ENCODE assay signal across 16 cellular contexts in genomic region chr2:95273911-95274290, GRCh38. TPM values are rescaled to one million over a fixed set of nuclear protein-coding genes. Genes with fewer than 3 reads are reported as not detected.
DNase-seq lines count a peak whose midpoint lies in the region; ATAC-seq and TF ChIP-seq lines count a peak whose summit lies in the region.
"Had no signal": no experiment of that assay in that cellular context is flagged by ENCODE, and none has a peak within 500 bp of the region (broad histone marks: within the 10 kb centered on the region; RNA-seq: fewer than 3 reads in every experiment).

No MANE protein-coding gene starts in this region.

- ATAC-seq in HCT116 (no peak), foreskin keratinocyte (no peak)
- ATAC-seq: stimulated activated naive CD8-positive, alpha-beta T cell treated with anti-CD3 and anti-CD28 coated beads, Interleukin-15, amount 100 ng/mL, for 72 hours had no signal

- H3K79me2 ChIP-seq in HCT116 (ENCODE audit: insufficient read depth, low read length), result no peaks in the 10 kb centered on the region
- peaks cover 7% of the 10 kb centered on the region for H3K79me2 ChIP-seq in trophoblast cell (ENCODE audit: control insufficient read depth, insufficient read depth, low read length, poor library complexity)
- H3K79me2 ChIP-seq in OCI-LY7 (ENCODE audit: insufficient read depth, low read depth, low read length), result no peaks in the 10 kb centered on the region
- H3K79me2 ChIP-seq: hepatocyte had no signal

- no peak; the same call in 1 of the 2 replicates for TF ChIP-seq CTCF in 22Rv1 (IDR thresholded peaks at IDR 0.05)
- TF ChIP-seq CTCF in HCT116 (IDR thresholded peaks at IDR 0.05 in 2 of 3, conservative IDR thresholded peaks at IDR 0.05 in 1 of 3; ENCODE audit: borderline replicate concordance in 1 of 3, insufficient read depth in 1 of 3, low read depth in 2 of 3, low read length in 2 of 3), result no peak
- peak; percentile 13 for TF ChIP-seq CTCF in foreskin keratinocyte (conservative IDR thresholded peaks at IDR 0.05)
- TF ChIP-seq CTCF in OCI-LY7 (conservative IDR thresholded peaks at IDR 0.05; ENCODE audit: low read length), result no peak

- peaks cover 33 to 61% of the 10 kb centered on the region in 2 experiments for H3K4me1 ChIP-seq in HCT116 (ENCODE audit: control insufficient read depth in 1 of 2, insufficient read depth in 2 of 2, low read length in 2 of 2)
- H3K4me1 ChIP-seq in foreskin keratinocyte, result peaks cover 15% of the 10 kb centered on the region
- H3K4me1 ChIP-seq in trophoblast cell (ENCODE audit: control insufficient read depth in 1 of 2, insufficient read depth in 2 of 2, low read length in 2 of 2), result peaks cover 34 to 40% of the 10 kb centered on the region in 2 experiments
- no peaks in the 10 kb centered on the region for H3K4me1 ChIP-seq in OCI-LY7 (ENCODE audit: insufficient read depth, low read length, poor library complexity, severe bottlenecking)
- H3K4me1 ChIP-seq: right atrium auricular region, SJCRH30 had no signal

- POLR2A ChIA-PET in HCT116 (lab: Charles Lee) (no interaction called here), OCI-LY7 (lab: Charles Lee) (no interaction called here)

- no peaks in the 10 kb centered on the region for H3K36me3 ChIP-seq in HCT116 (ENCODE audit: control insufficient read depth in 1 of 2, insufficient read depth in 2 of 2, low read length in 2 of 2)
- no peaks in the 10 kb centered on the region for H3K36me3 ChIP-seq in trophoblast cell (ENCODE audit: control insufficient read depth in 1 of 2, insufficient read depth in 2 of 2, low read length in 2 of 2)
- no peaks in the 10 kb centered on the region for H3K36me3 ChIP-seq in OCI-LY7 (ENCODE audit: insufficient read depth, low read length)
- H3K36me3 ChIP-seq: right atrium auricular region, SJCRH30, vagina had no signal

- no peak overlapping the region for H3K23ac ChIP-seq in trophoblast cell (ENCODE audit: low read length)

- TF ChIP-seq RAD21 in HCT116 (IDR thresholded peaks at IDR 0.05; ENCODE audit: low read depth), result no peak

- H3K27ac ChIP-seq in 22Rv1, result peak overlapping the region; percentile 92
- peak overlapping the region; percentile 76; the same call in 1 of the 2 replicates for H3K27ac ChIP-seq in HCT116 (ENCODE audit: low read depth, low read length)
- peak overlapping the region; percentile 57 for H3K27ac ChIP-seq in foreskin keratinocyte
- peak overlapping the region; percentile 25 for H3K27ac ChIP-seq in trophoblast cell (ENCODE audit: low read depth, low read length)
- H3K27ac ChIP-seq in OCI-LY7 (ENCODE audit: low read depth, low read length, poor library complexity, severe bottlenecking), result no peak overlapping the region
- H3K27ac ChIP-seq: hepatocyte, right atrium auricular region, SJCRH30 had no signal

- TF ChIP-seq POLR2A in HCT116 (IDR thresholded peaks at IDR 0.05; ENCODE audit: borderline replicate concordance, extremely low read depth, insufficient read depth, insufficient read length), result no peak

- H3K9ac ChIP-seq in HCT116 (ENCODE audit: low read length), result peak overlapping the region; percentile 38
- H3K9ac ChIP-seq in trophoblast cell (ENCODE audit: low read length), result no peak overlapping the region

- no CpG with 5 or more reads among the region's 4 CpGs for WGBS in trophoblast cell (ENCODE audit: extremely low coverage, insufficient coverage, insufficient read length)

- peak overlapping the region; percentile 26 for H2AFZ ChIP-seq in HCT116 (ENCODE audit: low read depth, low read length, poor library complexity, severe bottlenecking)
- H2AFZ ChIP-seq in trophoblast cell (ENCODE audit: insufficient read depth, low read length, poor library complexity), result no peak overlapping the region
- H2AFZ ChIP-seq in OCI-LY7 (ENCODE audit: low read length), result no peak overlapping the region
- H2AFZ ChIP-seq: hepatocyte had no signal

- RAD21 ChIA-PET in HCT116 (lab: Charles Lee; ENCODE audit: low non-redundant PET in 1 of 2, low total read pairs in 2 of 2, uncharacterized antibody in 2 of 2, unreplicated experiment in 2 of 2), result no interaction called here

- H3K18ac ChIP-seq in trophoblast cell (ENCODE audit: low read length), result peak overlapping the region; percentile 73

- no peaks in the 10 kb centered on the region for H4K20me1 ChIP-seq in HCT116 (ENCODE audit: insufficient read depth)
- H4K20me1 ChIP-seq in OCI-LY7 (ENCODE audit: insufficient read depth, low read length), result no peaks in the 10 kb centered on the region

- BruUV-seq in HCT116 (replicated peaks; lab: Mats Ljungman, UMichigan) (no TSS peak), OCI-LY7 (replicated peaks; lab: Mats Ljungman, UMichigan) (no TSS peak)

- H3K4me2 ChIP-seq in HCT116 (ENCODE audit: low read length), result peak overlapping the region; percentile 78
- no peak overlapping the region for H3K4me2 ChIP-seq in trophoblast cell (ENCODE audit: low read length)
- H3K4me2 ChIP-seq in OCI-LY7 (ENCODE audit: low read length), result no peak overlapping the region
- H3K4me2 ChIP-seq: hepatocyte had no signal

- H3K9me3 ChIP-seq in HCT116 (ENCODE audit: control insufficient read depth in 1 of 2, insufficient read depth in 1 of 2, low read depth in 1 of 2, low read length in 2 of 2), result no peaks in the 10 kb centered on the region
- no peaks in the 10 kb centered on the region for H3K9me3 ChIP-seq in trophoblast cell (ENCODE audit: insufficient read depth, low read depth, low read length)
- H3K9me3 ChIP-seq in OCI-LY7 (ENCODE audit: low read length), result no peaks in the 10 kb centered on the region
- H3K9me3 ChIP-seq: right atrium auricular region, SJCRH30, vagina had no signal

- DNase-seq in HCT116 (ENCODE audit: low read depth, low spot score) (no peak), foreskin keratinocyte (peak in 1 of 2 donors; percentile 23), trophoblast cell (no peak), NCI-H1105 (lab: John Stamatoyannopoulos, UW) (no peak), OCI-LY7 (ENCODE audit: low spot score) (no peak), SIG-M5 (lab: John Stamatoyannopoulos, UW) (no peak)
- DNase-seq: NCI-H1930; stimulated activated CD4-positive, alpha-beta T cell treated with anti-CD3 and anti-CD28 coated beads, Interleukin-1b, Interleukin-23, amount 100 ng/mL, for 48 hours; stimulated activated naive CD8-positive, alpha-beta T cell treated with anti-CD3 and anti-CD28 coated beads, Interleukin-15, amount 100 ng/mL, for 72 hours; T-helper 2 cell had no signal

- H3K4me3 ChIP-seq in HCT116 (replicated peaks in 1 of 2; ENCODE audit: low read depth in 1 of 2, low read length in 2 of 2), result peak overlapping the region in 1 of 2 experiments; percentile 44; a peak in 2 of 4 replicates
- no peak overlapping the region for H3K4me3 ChIP-seq in trophoblast cell (ENCODE audit: low read depth, low read length)
- no peak overlapping the region for H3K4me3 ChIP-seq in OCI-LY7 (ENCODE audit: low read depth, low read length, poor library complexity, severe bottlenecking)
- H3K4me3 ChIP-seq: hepatocyte, right atrium auricular region, SJCRH30 had no signal

- peak overlapping the region; percentile 62 for H3K14ac ChIP-seq in trophoblast cell (ENCODE audit: low read length)

- H3K27me3 ChIP-seq in HCT116 (ENCODE audit: insufficient read depth, low read length) (no peaks in the 10 kb centered on the region), foreskin keratinocyte (no peaks in the 10 kb centered on the region), trophoblast cell (ENCODE audit: insufficient read depth, low read length) (no peaks in the 10 kb centered on the region)
- H3K27me3 ChIP-seq: hepatocyte, right atrium auricular region, SJCRH30, vagina had no signal

- peak overlapping the region; percentile 53 for H2AK5ac ChIP-seq in trophoblast cell (ENCODE audit: low read length)

- H4K8ac ChIP-seq in trophoblast cell (ENCODE audit: low read depth, low read length), result peak overlapping the region; percentile 70

- intact Hi-C loops in HCT116 (cut with micrococcal nuclease) (no loop called here), OCI-LY7 (cut with micrococcal nuclease; ENCODE audit: unreplicated experiment) (no loop called here)

- peak overlapping the region; percentile 49 for H2BK120ac ChIP-seq in trophoblast cell (ENCODE audit: insufficient read depth, low read length, poor library complexity)

- no peak overlapping the region for H4K12ac ChIP-seq in trophoblast cell (ENCODE audit: low read depth, low read length)

- CTCF ChIA-PET in HCT116 (lab: Charles Lee) (interaction anchor here (0.6 to 1.2 kb wide), 2 partner anchors 13 to 43 kb away, joined by 4 to 5 read pairs; no protein-coding TSS in a partner anchor), OCI-LY7 (lab: Charles Lee; ENCODE audit: unreplicated experiment) (no interaction called here)

- H4K91ac ChIP-seq in trophoblast cell (ENCODE audit: low read depth, low read length), result peak overlapping the region; percentile 50

- peak overlapping the region; percentile 35 for H2BK5ac ChIP-seq in trophoblast cell (ENCODE audit: low read depth, low read length, poor library complexity)

- no peak overlapping the region for H3K4ac ChIP-seq in trophoblast cell (ENCODE audit: low read depth, low read length)

- H3K9me2 ChIP-seq in HCT116 (ENCODE audit: insufficient read depth) (no peaks in the 10 kb centered on the region), OCI-LY7 (ENCODE audit: insufficient read depth, low read length) (no peaks in the 10 kb centered on the region)

- peak overlapping the region; percentile 91 for H2BK12ac ChIP-seq in trophoblast cell (ENCODE audit: low read length)

- H3K79me1 ChIP-seq in trophoblast cell (ENCODE audit: low read length), result peaks cover 14% of the 10 kb centered on the region

TF ChIP-seq in HCT116, 20 proteins besides CTCF, POLR2A, EP300 and RAD21 (continues in another document):
- TF ChIP-seq SRF (IDR thresholded peaks at IDR 0.05; ENCODE audit: low read depth) (no peak), POLR2AphosphoS5 (IDR thresholded peaks at IDR 0.05; ENCODE audit: low read depth, low read length) (no peak), EZH2phosphoT487 (IDR thresholded peaks at IDR 0.05; ENCODE audit: borderline replicate concordance) (no peak), CBX3 (IDR thresholded peaks at IDR 0.05; ENCODE audit: low read depth) (no peak), ZFX (IDR thresholded peaks at IDR 0.05) (no peak), EZH2 (IDR thresholded peaks at IDR 0.05) (no peak)

RNA-seq across cellular contexts. Expression of gene PROM2, which starts 0.3 kb away (rescaled TPM):
- 11.9 TPM for total RNA-seq in HCT116 (2021; ENCODE audit: unreplicated experiment)
- polyA plus RNA-seq in HCT116 (2012), result 10.3 and 12.2 TPM in 2 replicates
- 38.4 and 40.7 TPM in 2 replicates for total RNA-seq in foreskin keratinocyte
- 25.4 and 26.6 TPM in 2 replicates for polyA plus RNA-seq in foreskin keratinocyte
- 15.3 and 15.9 TPM in 2 replicates for polyA plus RNA-seq in trophoblast cell (2013)
- total RNA-seq in OCI-LY7 (2014; rRNA removed; shearing (Covaris generic)), result 0.36 and 0.47 TPM in 2 replicates
- 1.2 TPM in 1 of 2 replicates, not detected in the other for total RNA-seq in OCI-LY7 (2022)
- polyA plus RNA-seq: IgD-negative memory B cell had no signal

RNA-seq across cellular contexts. Expression of gene KCNIP3, which starts 23.2 kb away (rescaled TPM):
- total RNA-seq in HCT116 (2021; ENCODE audit: unreplicated experiment) (3.1 TPM), foreskin keratinocyte (6.4 and 9.0 TPM in 2 replicates), OCI-LY7 (2022) (not detected in 2 replicates)
- 1.8 and 2.0 TPM in 2 replicates for polyA plus RNA-seq in HCT116 (2012)
- polyA plus RNA-seq in foreskin keratinocyte, result 7.1 and 9.2 TPM in 2 replicates
- 0.22 and 0.40 TPM in 2 replicates for polyA plus RNA-seq in trophoblast cell (2013)
- not detected in 2 replicates for total RNA-seq in OCI-LY7 (2014; rRNA removed; shearing (Covaris generic))
- total RNA-seq: SJCRH30 had no signal
- polyA plus RNA-seq: IgD-negative memory B cell had no signal
